ENCODE assay signal across 12 cellular contexts in the genomic region with DNA sequence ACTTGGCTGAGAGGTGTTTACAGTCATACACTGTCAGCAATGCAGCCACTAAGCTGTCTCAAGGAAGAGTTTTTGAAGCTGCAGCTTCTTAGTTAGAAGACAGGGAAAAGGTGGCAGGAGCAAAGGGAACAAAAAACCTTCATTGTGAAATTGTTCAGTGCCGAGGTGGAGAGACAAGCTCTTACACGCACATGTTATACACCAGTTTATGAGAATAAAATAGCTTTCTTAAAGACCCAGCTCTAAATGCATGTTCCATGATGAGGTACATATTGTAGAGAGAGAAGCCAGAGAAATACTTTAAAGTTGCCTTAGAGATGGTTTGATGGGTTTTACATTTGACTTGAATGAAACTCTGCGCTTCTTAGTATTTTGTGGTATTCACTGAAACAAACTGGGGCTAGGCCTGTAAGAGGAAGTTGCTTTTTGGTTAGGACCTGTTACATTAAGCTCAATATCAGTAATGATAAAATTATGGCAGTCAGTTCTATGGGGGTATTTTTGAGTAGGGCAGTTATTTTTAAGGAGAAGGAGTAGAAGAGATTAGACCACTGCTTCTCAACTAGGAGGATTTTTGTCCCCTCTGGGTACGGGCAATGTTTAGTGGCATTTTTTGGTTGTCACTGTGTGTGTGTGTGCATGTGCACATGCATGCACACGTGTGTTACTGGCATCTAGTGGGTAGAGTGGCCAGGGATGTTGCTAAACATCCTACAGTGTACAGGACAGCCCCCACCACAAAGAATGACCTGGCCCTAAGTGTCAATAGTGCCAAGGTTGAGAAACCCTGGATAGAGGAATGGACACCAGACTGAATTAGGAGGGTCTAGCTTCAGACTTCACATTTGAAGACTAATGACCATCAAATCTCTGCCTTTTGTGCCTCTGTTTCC. TPM values are rescaled to one million over a fixed set of nuclear protein-coding genes. Genes with fewer than 3 reads are reported as not detected.
DNase-seq lines count a peak whose midpoint lies in the region; TF ChIP-seq lines count a peak whose summit lies in the region.
"Had no signal": no experiment of that assay in that cellular context is flagged by ENCODE, and none has a peak within 500 bp of the region (broad histone marks: within the 10 kb centered on the region; RNA-seq: fewer than 3 reads in every experiment).

No MANE protein-coding gene starts in this region.

- no peak for DNase-seq in activated T-cell treated with anti-CD3 and anti-CD28 coated beads, Interleukin-2, amount 50 U/mL, for 24 hours
- DNase-seq in activated T-cell treated with anti-CD3 and anti-CD28 coated beads, Interleukin-2, amount 50 U/mL, for 48 hours, result no peak
- no peak for DNase-seq in activated CD4-positive, alpha-beta memory T cell treated with anti-CD3 and anti-CD28 coated beads, Interleukin-2, amount 10 ng/mL, durations not matched to agents 7 days and 5 days
- peak; percentile 31 to 51 (median 45) for DNase-seq in immature natural killer cell
- DNase-seq in thyroid gland, result no peak
- no peak for DNase-seq in T1000 (lab: John Stamatoyannopoulos, UW)
- no peak for DNase-seq in NCI-H345 treated with DMSO at 0.1 percent for 48 hours (lab: John Stamatoyannopoulos, UW; ENCODE audit: unreplicated experiment)
- no peak for DNase-seq in effector memory CD4-positive, alpha-beta T cell
- DNase-seq: ACHN; activated gamma-delta T cell treated with Interleukin-2 at 50 U/mL for 16 hours; H9; stimulated activated naive CD4-positive, alpha-beta T cell had no signal

- H3K27me3 Mint-ChIP-seq in activated T-cell treated with anti-CD3 and anti-CD28 coated beads, Interleukin-2, amount 50 U/mL, for 24 hours, result no peaks in the 10 kb centered on the region
- no peaks in the 10 kb centered on the region for H3K27me3 Mint-ChIP-seq in activated CD4-positive, alpha-beta memory T cell treated with anti-CD3 and anti-CD28 coated beads, Interleukin-2, amount 10 ng/mL, durations not matched to agents 7 days and 5 days
- peaks cover 5 to 8% (median 7%) of the 10 kb centered on the region in 3 donors for H3K27me3 Mint-ChIP-seq in immature natural killer cell (ENCODE audit: low read depth in 3 of 3)

- no peaks in the 10 kb centered on the region for H3K27me3 ChIP-seq in thyroid gland
- H3K27me3 ChIP-seq in effector memory CD4-positive, alpha-beta T cell (replicated peaks; ENCODE audit: control insufficient read depth, insufficient read depth, low read length, poor library complexity, severe bottlenecking), result no peaks in the 10 kb centered on the region

- H3K27ac ChIP-seq in thyroid gland, result peak overlapping the region in 2 of 3 donors; percentile 32 to 63
- no peak overlapping the region for H3K27ac ChIP-seq in effector memory CD4-positive, alpha-beta T cell (ENCODE audit: insufficient read depth, low read length, poor library complexity, severe bottlenecking)

- no peak for TF ChIP-seq POLR2A in thyroid gland (IDR thresholded peaks at IDR 0.05)

- no peak overlapping the region for H3K4me3 ChIP-seq in thyroid gland (replicated peaks in 1 of 3)
- H3K4me3 ChIP-seq in effector memory CD4-positive, alpha-beta T cell (ENCODE audit: insufficient read depth, low read depth, low read length, poor library complexity, severe bottlenecking), result no peak overlapping the region

- peak overlapping the region; percentile 41 for H3K4me3 Mint-ChIP-seq in activated T-cell treated with anti-CD3 and anti-CD28 coated beads, Interleukin-2, amount 50 U/mL, for 24 hours
- H3K4me3 Mint-ChIP-seq in activated CD4-positive, alpha-beta memory T cell treated with anti-CD3 and anti-CD28 coated beads, Interleukin-2, amount 10 ng/mL, durations not matched to agents 7 days and 5 days, result peak overlapping the region; percentile 35
- H3K4me3 Mint-ChIP-seq in immature natural killer cell, result peak overlapping the region; percentile 70 to 85 (median 76)
- H3K4me3 Mint-ChIP-seq: H9 had no signal

- intact Hi-C loops in thyroid gland (cut with DNase I), result no loop called here

- peaks cover 70% of the 10 kb centered on the region for H3K4me1 Mint-ChIP-seq in activated T-cell treated with anti-CD3 and anti-CD28 coated beads, Interleukin-2, amount 50 U/mL, for 24 hours (ENCODE audit: low read depth)
- peaks cover 90% of the 10 kb centered on the region for H3K4me1 Mint-ChIP-seq in activated CD4-positive, alpha-beta memory T cell treated with anti-CD3 and anti-CD28 coated beads, Interleukin-2, amount 10 ng/mL, durations not matched to agents 7 days and 5 days
- H3K4me1 Mint-ChIP-seq in immature natural killer cell, result peaks cover 99 to 100% of the 10 kb centered on the region in 2 donors

- WGBS in thyroid gland, 2 donors, result 78 to 82% methylated on average over 5 of the region's 5 CpGs

- no peaks in the 10 kb centered on the region for H3K36me3 ChIP-seq in thyroid gland
- no peaks in the 10 kb centered on the region for H3K36me3 ChIP-seq in effector memory CD4-positive, alpha-beta T cell (ENCODE audit: control insufficient read depth, insufficient read depth, low read length)

- no peaks in the 10 kb centered on the region for H3K9me3 ChIP-seq in thyroid gland
- no peaks in the 10 kb centered on the region for H3K9me3 ChIP-seq in effector memory CD4-positive, alpha-beta T cell (ENCODE audit: control insufficient read depth, low read length)

- peaks cover 57 to 95% of the 10 kb centered on the region in 2 donors for H3K4me1 ChIP-seq in thyroid gland
- H3K4me1 ChIP-seq in effector memory CD4-positive, alpha-beta T cell (ENCODE audit: control insufficient read depth, insufficient read depth, low read length, poor library complexity, severe bottlenecking), result peaks cover 13% of the 10 kb centered on the region

- POLR2A ChIA-PET in activated CD4-positive, alpha-beta memory T cell treated with anti-CD3 and anti-CD28 coated beads, Interleukin-2, amount 10 ng/mL, durations not matched to agents 7 days and 5 days (lab: Charles Lee), result interaction anchor here (0.8 to 7.7 kb wide), 15 partner anchors 10 to 502 kb away, joined by 3 to 138 read pairs (median 7); a partner anchor contains a TSS

- H3K9me3 Mint-ChIP-seq in activated T-cell treated with anti-CD3 and anti-CD28 coated beads, Interleukin-2, amount 50 U/mL, for 24 hours, result peaks cover 2% of the 10 kb centered on the region
- peaks cover 2% of the 10 kb centered on the region for H3K9me3 Mint-ChIP-seq in activated CD4-positive, alpha-beta memory T cell treated with anti-CD3 and anti-CD28 coated beads, Interleukin-2, amount 10 ng/mL, durations not matched to agents 7 days and 5 days
- H3K9me3 Mint-ChIP-seq in immature natural killer cell, result no peaks in the 10 kb centered on the region

- TF ChIP-seq CTCF in thyroid gland (IDR thresholded peaks at IDR 0.05), result no peak

- H3K36me3 Mint-ChIP-seq in activated T-cell treated with anti-CD3 and anti-CD28 coated beads, Interleukin-2, amount 50 U/mL, for 24 hours (ENCODE audit: low read depth), result peaks cover 52% of the 10 kb centered on the region
- H3K36me3 Mint-ChIP-seq in activated CD4-positive, alpha-beta memory T cell treated with anti-CD3 and anti-CD28 coated beads, Interleukin-2, amount 10 ng/mL, durations not matched to agents 7 days and 5 days (ENCODE audit: low read depth), result peaks cover 70% of the 10 kb centered on the region
- H3K36me3 Mint-ChIP-seq in immature natural killer cell, result peaks cover 9 to 20% (median 10%) of the 10 kb centered on the region in 3 donors

- CTCF ChIA-PET in activated CD4-positive, alpha-beta memory T cell treated with anti-CD3 and anti-CD28 coated beads, Interleukin-2, amount 10 ng/mL, durations not matched to agents 7 days and 5 days (lab: Charles Lee), result interaction anchor here (0.8 to 3.2 kb wide), 11 partner anchors 9 to 273 kb away, joined by 3 to 18 read pairs (median 4); a partner anchor contains a TSS

- peak overlapping the region; percentile 79 for H3K27ac Mint-ChIP-seq in activated T-cell treated with anti-CD3 and anti-CD28 coated beads, Interleukin-2, amount 50 U/mL, for 24 hours
- H3K27ac Mint-ChIP-seq in activated CD4-positive, alpha-beta memory T cell treated with anti-CD3 and anti-CD28 coated beads, Interleukin-2, amount 10 ng/mL, durations not matched to agents 7 days and 5 days, result peak overlapping the region; percentile 92
- H3K27ac Mint-ChIP-seq in immature natural killer cell, result peak overlapping the region; percentile 91 to 98 (median 96)

RNA-seq across cellular contexts. Expression of a gene that starts 9.8 kb away (rescaled TPM):
- total RNA-seq in activated CD4-positive, alpha-beta memory T cell treated with anti-CD3 and anti-CD28 coated beads, Interleukin-2, amount 10 ng/mL, durations not matched to agents 7 days and 5 days, result 10 to 100 TPM; 60.1 to 64.8 TPM
- 10 to 100 TPM; 26.2 to 73.6 (median 27.6) TPM for polyA plus RNA-seq in immature natural killer cell
- 10 to 100 TPM; 42.1 to 78.3 (median 61.7) TPM for total RNA-seq in thyroid gland

Comparison
In these comparisons a context has a peak if more than half of its experiments do, and no peak if none do; other contexts are left out.
1. DNase-seq: peak in immature natural killer cell (3 of 3); none in activated T-cell treated with anti-CD3 and anti-CD28 coated beads, Interleukin-2, amount 50 U/mL, for 24 hours (single experiment), activated T-cell treated with anti-CD3 and anti-CD28 coated beads, Interleukin-2, amount 50 U/mL, for 48 hours (0 of 2), activated CD4-positive, alpha-beta memory T cell treated with anti-CD3 and anti-CD28 coated beads, Interleukin-2, amount 10 ng/mL, durations not matched to agents 7 days and 5 days (single experiment), thyroid gland (0 of 2), T1000 (single experiment), NCI-H345 treated with DMSO at 0.1 percent for 48 hours (single experiment) and effector memory CD4-positive, alpha-beta T cell (0 of 3).
2. Peak in every context shown above with its lines, with median percentiles within 50 percentile points of each other: H3K27ac Mint-ChIP-seq and H3K4me3 Mint-ChIP-seq.